In genomic region chr9:129497837-129498450, GRCh38 we compare ENCODE assay signal across 1 cellular context.
TF ChIP-seq lines count a peak whose summit lies in the region.

No MANE protein-coding gene starts in this region.

TF ChIP-seq in GM23338, 12 proteins besides CTCF, POLR2A, EP300 and RAD21 (continued from another document):
- no peak for TF ChIP-seq REST (IDR thresholded peaks at IDR 0.05; ENCODE audit: unreplicated experiment)
